1 cellular context compared by ENCODE assay signal in the genomic region with DNA sequence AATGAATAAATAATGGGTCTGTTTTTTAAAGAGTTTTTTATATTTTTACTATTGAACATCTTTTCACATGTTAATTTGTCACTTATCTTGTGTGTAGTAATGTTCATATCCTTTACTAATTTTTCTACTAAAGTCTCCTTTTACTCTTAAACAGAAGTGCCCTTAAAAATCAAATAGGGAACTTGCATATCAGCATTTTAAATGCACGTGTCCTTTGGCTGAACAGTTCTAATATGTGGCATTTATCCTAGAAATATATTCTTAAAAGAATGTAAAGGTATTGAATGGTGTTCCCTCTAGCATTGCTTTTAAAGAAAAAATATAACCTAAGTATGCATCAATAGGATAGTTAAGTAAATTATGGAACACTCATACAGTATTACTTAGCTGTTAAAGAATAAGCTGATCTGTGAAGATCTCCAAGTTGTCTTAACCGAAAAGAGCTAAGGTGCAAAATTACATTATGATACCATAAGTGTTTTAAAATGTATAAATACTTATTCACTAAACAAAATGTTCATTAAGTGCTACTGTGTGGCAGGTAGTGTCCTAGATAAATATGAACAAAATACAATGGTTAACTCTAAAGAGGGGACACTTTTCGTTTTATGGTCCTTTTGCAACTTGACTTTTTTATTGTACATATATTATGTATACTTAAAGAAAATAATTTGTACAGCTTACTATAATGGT.
TF ChIP-seq lines count a peak whose summit lies in the region.

No MANE protein-coding gene starts in this region.

TF ChIP-seq in neural cell, 6 proteins besides CTCF, POLR2A, EP300 and RAD21:
- TF ChIP-seq, protein P1, sequence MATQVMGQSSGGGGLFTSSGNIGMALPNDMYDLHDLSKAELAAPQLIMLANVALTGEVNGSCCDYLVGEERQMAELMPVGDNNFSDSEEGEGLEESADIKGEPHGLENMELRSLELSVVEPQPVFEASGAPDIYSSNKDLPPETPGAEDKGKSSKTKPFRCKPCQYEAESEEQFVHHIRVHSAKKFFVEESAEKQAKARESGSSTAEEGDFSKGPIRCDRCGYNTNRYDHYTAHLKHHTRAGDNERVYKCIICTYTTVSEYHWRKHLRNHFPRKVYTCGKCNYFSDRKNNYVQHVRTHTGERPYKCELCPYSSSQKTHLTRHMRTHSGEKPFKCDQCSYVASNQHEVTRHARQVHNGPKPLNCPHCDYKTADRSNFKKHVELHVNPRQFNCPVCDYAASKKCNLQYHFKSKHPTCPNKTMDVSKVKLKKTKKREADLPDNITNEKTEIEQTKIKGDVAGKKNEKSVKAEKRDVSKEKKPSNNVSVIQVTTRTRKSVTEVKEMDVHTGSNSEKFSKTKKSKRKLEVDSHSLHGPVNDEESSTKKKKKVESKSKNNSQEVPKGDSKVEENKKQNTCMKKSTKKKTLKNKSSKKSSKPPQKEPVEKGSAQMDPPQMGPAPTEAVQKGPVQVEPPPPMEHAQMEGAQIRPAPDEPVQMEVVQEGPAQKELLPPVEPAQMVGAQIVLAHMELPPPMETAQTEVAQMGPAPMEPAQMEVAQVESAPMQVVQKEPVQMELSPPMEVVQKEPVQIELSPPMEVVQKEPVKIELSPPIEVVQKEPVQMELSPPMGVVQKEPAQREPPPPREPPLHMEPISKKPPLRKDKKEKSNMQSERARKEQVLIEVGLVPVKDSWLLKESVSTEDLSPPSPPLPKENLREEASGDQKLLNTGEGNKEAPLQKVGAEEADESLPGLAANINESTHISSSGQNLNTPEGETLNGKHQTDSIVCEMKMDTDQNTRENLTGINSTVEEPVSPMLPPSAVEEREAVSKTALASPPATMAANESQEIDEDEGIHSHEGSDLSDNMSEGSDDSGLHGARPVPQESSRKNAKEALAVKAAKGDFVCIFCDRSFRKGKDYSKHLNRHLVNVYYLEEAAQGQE (IDR thresholded peaks at IDR 0.05; ENCODE audit: borderline replicate concordance): no peak
- TF ChIP-seq MXI1 (conservative IDR thresholded peaks at IDR 0.05; ENCODE audit: poor library complexity, severe bottlenecking) (no peak), EZH2 (IDR thresholded peaks at IDR 0.05; ENCODE audit: borderline replicate concordance, insufficient read depth, low read length, poor library complexity, severe bottlenecking) (no peak), POLR2AphosphoS5 (IDR thresholded peaks at IDR 0.05) (no peak), TAF1 (IDR thresholded peaks at IDR 0.05; ENCODE audit: low read depth) (no peak), SMC3 (conservative IDR thresholded peaks at IDR 0.05; ENCODE audit: poor library complexity) (no peak)
